ENCODE assay signal across 9 cellular contexts in genomic region chr20:31570021-31570463, GRCh38. TPM values are rescaled to one million over a fixed set of nuclear protein-coding genes. Genes with fewer than 3 reads are reported as not detected.
DNase-seq lines count a peak whose midpoint lies in the region; ATAC-seq, FAIRE-seq and TF ChIP-seq lines count a peak whose summit lies in the region.
"Had no signal": no experiment of that assay in that cellular context is flagged by ENCODE, and none has a peak within 500 bp of the region (broad histone marks: within the 10 kb centered on the region; RNA-seq: fewer than 3 reads in every experiment).

No MANE protein-coding gene starts in this region.

- H3K27me3 ChIP-seq in layer of hippocampus (ENCODE audit: control insufficient read depth, insufficient read depth, low read length) (no peaks in the 10 kb centered on the region), small intestine (ENCODE audit: control insufficient read depth in 2 of 2, insufficient read depth in 2 of 2, low read length in 2 of 2) (no peaks in the 10 kb centered on the region)

- H3K4me1 ChIP-seq in small intestine (ENCODE audit: control insufficient read depth in 2 of 2, insufficient read depth in 1 of 2, low read depth in 1 of 2, low read length in 1 of 2), result peaks cover 2 to 6% of the 10 kb centered on the region in 2 donors

- no peak for FAIRE-seq in small intestine (lab: Jason Lieb, UNC)
- FAIRE-seq: RCC 7860 had no signal

- no peak for TF ChIP-seq CTCF in VCaP (conservative IDR thresholded peaks at IDR 0.05)

- no peaks in the 10 kb centered on the region for H3K9me3 ChIP-seq in small intestine (ENCODE audit: control insufficient read depth, low read depth)

- 54 to 67% (median 66%) methylated on average over 8 of the region's 8 CpGs for WGBS in small intestine, 3 donors

- DNase-seq in DMS53 treated with DMSO at 0.1 percent for 48 hours (lab: John Stamatoyannopoulos, UW; ENCODE audit: unreplicated experiment), result peak; percentile 15
- peak; percentile 46 for DNase-seq in small intestine
- no peak for DNase-seq in KBM-7
- DNase-seq in NCI-H345 treated with DMSO at 0.1 percent for 48 hours (lab: John Stamatoyannopoulos, UW; ENCODE audit: unreplicated experiment), result no peak

- in situ Hi-C loops in KBM-7 (cut with MboI; ENCODE audit: low pct_unique_long_range_greater_than_20kb, low sequenced_read_pairs), result no loop called here

- ATAC-seq in HG03342 (IDR thresholded peaks at IDR 0.05; ENCODE audit: unreplicated experiment) (no peak), GM18517 (IDR thresholded peaks at IDR 0.05; ENCODE audit: unreplicated experiment) (no peak)

- no peaks in the 10 kb centered on the region for H3K36me3 ChIP-seq in small intestine (ENCODE audit: control insufficient read depth in 2 of 2, insufficient read depth in 2 of 2, low read length in 2 of 2)

- no peak overlapping the region for H3K4me3 ChIP-seq in small intestine (ENCODE audit: low read depth in 1 of 2, low read length in 2 of 2)

- H3K27ac ChIP-seq in VCaP (peak overlapping the region; percentile 42; the same call in 1 of the 2 replicates), layer of hippocampus (ENCODE audit: low read depth, low read length) (peak overlapping the region; percentile 90), small intestine (ENCODE audit: low read depth in 1 of 2, low read length in 1 of 2) (peak overlapping the region; percentile 60 to 84)

RNA-seq across cellular contexts. Expression of gene ID1, which starts 35.0 kb away (rescaled TPM):
- polyA plus RNA-seq in small intestine, result 100 to 1,000 TPM; 215 to 335 (median 284) TPM

RNA-seq across cellular contexts. Expression of gene HM13, which starts 55.8 kb away (rescaled TPM):
- polyA plus RNA-seq in small intestine, result 100 to 1,000 TPM in 1 of 3 donors, 10 to 100 TPM in 2; 53.9 to 202 (median 59.7) TPM

Comparison
In these comparisons a context has a peak if more than half of its experiments do, and no peak if none do; other contexts are left out.
1. DNase-seq: peak in DMS53 treated with DMSO at 0.1 percent for 48 hours (single experiment) and small intestine (single experiment); none in KBM-7 (single experiment) and NCI-H345 treated with DMSO at 0.1 percent for 48 hours (single experiment).
2. Peak in every context shown above with its lines, with median percentiles within 50 percentile points of each other: H3K27ac ChIP-seq.